11 cellular contexts compared by ENCODE assay signal in genomic region chr13:30737511-30738342, GRCh38. TPM values are rescaled to one million over a fixed set of nuclear protein-coding genes. Genes with fewer than 3 reads are reported as not detected.
DNase-seq lines count a peak whose midpoint lies in the region; ATAC-seq and TF ChIP-seq lines count a peak whose summit lies in the region.
"Had no signal": no experiment of that assay in that cellular context is flagged by ENCODE, and none has a peak within 500 bp of the region (broad histone marks: within the 10 kb centered on the region; RNA-seq: fewer than 3 reads in every experiment).

No MANE protein-coding gene starts in this region.

- H3K9me2 ChIP-seq in Karpas-422 (replicated peaks; ENCODE audit: insufficient read depth, low read length): no peaks in the 10 kb centered on the region
- H3K9me2 ChIP-seq in GM23248 (ENCODE audit: insufficient read depth): no peaks in the 10 kb centered on the region

- H3K36me3 ChIP-seq in CD4-positive, alpha-beta memory T cell (ENCODE audit: insufficient read depth, low read length): no peaks in the 10 kb centered on the region
- H3K36me3 ChIP-seq in Karpas-422 (ENCODE audit: insufficient read depth, low read length) (no peaks in the 10 kb centered on the region), testis (ENCODE audit: low read depth, missing control alignments) (no peaks in the 10 kb centered on the region), GM23248 (ENCODE audit: low read depth) (no peaks in the 10 kb centered on the region)

- H3K27me3 Mint-ChIP-seq in CD4-positive, alpha-beta memory T cell: no peaks in the 10 kb centered on the region
- no peaks in the 10 kb centered on the region for H3K27me3 Mint-ChIP-seq in activated CD4-positive, alpha-beta memory T cell treated with anti-CD3 and anti-CD28 coated beads, Interleukin-2, amount 10 ng/mL, durations not matched to agents 7 days and 5 days

- H3K79me2 ChIP-seq in Karpas-422 (ENCODE audit: low read length): peaks cover 68% of the 10 kb centered on the region
- no peaks in the 10 kb centered on the region for H3K79me2 ChIP-seq in GM23248 (ENCODE audit: insufficient read depth)

- H4K20me1 ChIP-seq in Karpas-422 (ENCODE audit: insufficient read depth, low read depth, low read length) (no peaks in the 10 kb centered on the region), GM23248 (ENCODE audit: insufficient read depth) (no peaks in the 10 kb centered on the region)

- H3K9me3 Mint-ChIP-seq in CD4-positive, alpha-beta memory T cell: no peaks in the 10 kb centered on the region
- H3K9me3 Mint-ChIP-seq in activated CD4-positive, alpha-beta memory T cell treated with anti-CD3 and anti-CD28 coated beads, Interleukin-2, amount 10 ng/mL, durations not matched to agents 7 days and 5 days: no peaks in the 10 kb centered on the region

- WGBS in testis, 2 donors: 84 to 89% methylated on average over 3 of the region's 3 CpGs
- 89 to 90% methylated on average over 3 of the region's 3 CpGs for WGBS in GM23248 (ENCODE audit: low coverage in 1 of 2, low lambda C conversion rate in 2 of 2, missing lambda C conversion rate in 2 of 2), 2 experiments

- no peaks in the 10 kb centered on the region for H3K9me3 ChIP-seq in CD4-positive, alpha-beta memory T cell (ENCODE audit: control insufficient read depth in 1 of 2, low read length in 2 of 2)
- H3K9me3 ChIP-seq in Karpas-422 (ENCODE audit: low read length) (no peaks in the 10 kb centered on the region), testis (no peaks in the 10 kb centered on the region), GM23248 (ENCODE audit: low read depth) (no peaks in the 10 kb centered on the region)

- ATAC-seq in foreskin keratinocyte (no peak), HG02970 (IDR thresholded peaks at IDR 0.05; ENCODE audit: low FRiP score, unreplicated experiment) (no peak)

- peaks cover 71% of the 10 kb centered on the region for H3K4me1 ChIP-seq in CD4-positive, alpha-beta memory T cell (ENCODE audit: insufficient read depth, low read length)
- H3K4me1 ChIP-seq in Karpas-422 (ENCODE audit: low read length) (peaks cover 71% of the 10 kb centered on the region), testis (peaks cover 9% of the 10 kb centered on the region), foreskin keratinocyte (peaks cover 22% of the 10 kb centered on the region), GM23248 (ENCODE audit: insufficient read depth) (peaks cover 28% of the 10 kb centered on the region)

- no peak for TF ChIP-seq CTCF in testis (IDR thresholded peaks at IDR 0.05)
- TF ChIP-seq CTCF in foreskin keratinocyte (conservative IDR thresholded peaks at IDR 0.05): no peak

- H3K27me3 ChIP-seq in CD4-positive, alpha-beta memory T cell (ENCODE audit: insufficient read depth, low read length): no peaks in the 10 kb centered on the region
- H3K27me3 ChIP-seq in Karpas-422 (ENCODE audit: low read length): no peaks in the 10 kb centered on the region
- no peaks in the 10 kb centered on the region for H3K27me3 ChIP-seq in testis
- no peaks in the 10 kb centered on the region for H3K27me3 ChIP-seq in foreskin keratinocyte
- H3K27me3 ChIP-seq in GM23248 (replicated peaks; ENCODE audit: insufficient read depth): no peaks in the 10 kb centered on the region

- H3K27ac Mint-ChIP-seq in CD4-positive, alpha-beta memory T cell: peak overlapping the region; percentile 81 to 98 (median 98)
- peak overlapping the region; percentile 97 for H3K27ac Mint-ChIP-seq in activated CD4-positive, alpha-beta memory T cell treated with anti-CD3 and anti-CD28 coated beads, Interleukin-2, amount 10 ng/mL, durations not matched to agents 7 days and 5 days

- H3K4me3 Mint-ChIP-seq in CD4-positive, alpha-beta memory T cell: peak overlapping the region; percentile 96 to 99 (median 98)
- H3K4me3 Mint-ChIP-seq in activated CD4-positive, alpha-beta memory T cell treated with anti-CD3 and anti-CD28 coated beads, Interleukin-2, amount 10 ng/mL, durations not matched to agents 7 days and 5 days: peak overlapping the region; percentile 98

- H3K9ac ChIP-seq in Karpas-422 (ENCODE audit: low read length) (peak overlapping the region; percentile 76), GM23248 (no peak overlapping the region)

- H3K4me1 Mint-ChIP-seq in CD4-positive, alpha-beta memory T cell: peaks cover 46 to 77% (median 63%) of the 10 kb centered on the region in 4 donors
- H3K4me1 Mint-ChIP-seq in activated CD4-positive, alpha-beta memory T cell treated with anti-CD3 and anti-CD28 coated beads, Interleukin-2, amount 10 ng/mL, durations not matched to agents 7 days and 5 days: peaks cover 71% of the 10 kb centered on the region

- H3K4me2 ChIP-seq in Karpas-422 (ENCODE audit: low read depth, low read length, poor library complexity, severe bottlenecking) (peak overlapping the region; percentile 95), GM23248 (ENCODE audit: unreplicated experiment) (no peak overlapping the region)

- TF ChIP-seq POLR2A in testis (IDR thresholded peaks at IDR 0.05): no peak

- intact Hi-C loops in CD4-positive, alpha-beta memory T cell (cut with micrococcal nuclease): no loop called here
- intact Hi-C loops in testis (cut with DNase I; ENCODE audit: low total_unique reads): no loop called here

- H3K4me3 ChIP-seq in CD4-positive, alpha-beta memory T cell (ENCODE audit: low read length in 2 of 2): peak overlapping the region; percentile 1 to 55
- H3K4me3 ChIP-seq in Karpas-422 (ENCODE audit: low read length) (peak overlapping the region; percentile 73), testis (no peak overlapping the region), GM23248 (no peak overlapping the region)

- peaks cover 0 to 8% of the 10 kb centered on the region in 2 donors for H3K36me3 Mint-ChIP-seq in CD4-positive, alpha-beta memory T cell
- H3K36me3 Mint-ChIP-seq in activated CD4-positive, alpha-beta memory T cell treated with anti-CD3 and anti-CD28 coated beads, Interleukin-2, amount 10 ng/mL, durations not matched to agents 7 days and 5 days (ENCODE audit: low read depth): peaks cover 41% of the 10 kb centered on the region

- H3K27ac ChIP-seq in CD4-positive, alpha-beta memory T cell (ENCODE audit: low read depth, low read length): peak overlapping the region; percentile 50
- H3K27ac ChIP-seq in Karpas-422 (ENCODE audit: low read length): peak overlapping the region; percentile 92
- no peak overlapping the region for H3K27ac ChIP-seq in testis
- H3K27ac ChIP-seq in foreskin keratinocyte: no peak overlapping the region
- no peak overlapping the region for H3K27ac ChIP-seq in GM23248

- in situ Hi-C loops in GM23248 (cut with MboI): no loop called here

- DNase-seq in CD4-positive, alpha-beta memory T cell: peak in 1 of 5 donors; percentile 9
- DNase-seq in Karpas-422: peak; percentile 82
- DNase-seq in activated CD4-positive, alpha-beta memory T cell treated with anti-CD3 and anti-CD28 coated beads, Interleukin-2, amount 10 ng/mL, durations not matched to agents 7 days and 5 days: peak; percentile 36
- peak; percentile 87 for DNase-seq in myocyte (ENCODE audit: low read depth)
- no peak for DNase-seq in testis
- DNase-seq in foreskin keratinocyte: no peak
- DNase-seq in GM23248: no peak
- DNase-seq: foreskin fibroblast, T1000 had no signal

- CTCF ChIA-PET in CD4-positive, alpha-beta memory T cell (lab: Charles Lee; ENCODE audit: partially characterized antibody): interaction anchor here (1.0 to 1.2 kb wide), 4 partner anchors 15 to 579 kb away, joined by 3 to 4 read pairs (median 3); partner anchors contain the start of gene USPL1
- CTCF ChIA-PET in activated CD4-positive, alpha-beta memory T cell treated with anti-CD3 and anti-CD28 coated beads, Interleukin-2, amount 10 ng/mL, durations not matched to agents 7 days and 5 days (lab: Charles Lee): interaction anchor here (0.8 to 1.7 kb wide), 4 partner anchors 56 to 156 kb away, joined by 3 to 4 read pairs (median 3); no protein-coding TSS in a partner anchor

- peaks cover 25% of the 10 kb centered on the region for H3F3A ChIP-seq in GM23248 (ENCODE audit: insufficient read depth)

- POLR2A ChIA-PET in CD4-positive, alpha-beta memory T cell (lab: Charles Lee; ENCODE audit: partially characterized antibody): interaction anchor here (0.7 to 5.3 kb wide), 8 partner anchors 7 to 363 kb away, joined by 3 to 34 read pairs (median 9); partner anchors contain the start of genes UBE2L5 and USPL1
- POLR2A ChIA-PET in activated CD4-positive, alpha-beta memory T cell treated with anti-CD3 and anti-CD28 coated beads, Interleukin-2, amount 10 ng/mL, durations not matched to agents 7 days and 5 days (lab: Charles Lee): interaction anchor here (1.1 to 4.6 kb wide), 12 partner anchors 8 to 273 kb away, joined by 3 to 65 read pairs (median 7); partner anchors contain the start of genes HMGB1 and USPL1

- H2AFZ ChIP-seq in Karpas-422 (ENCODE audit: low read length): no peak overlapping the region
- no peak overlapping the region for H2AFZ ChIP-seq in GM23248

RNA-seq across cellular contexts. Expression of gene ALOX5AP, which starts 2.4 kb away (rescaled TPM):
- 10 to 100 TPM; 53.7 to 54.0 TPM for total RNA-seq in CD4-positive, alpha-beta memory T cell
- polyA plus RNA-seq in CD4-positive, alpha-beta memory T cell: 100 to 1,000 TPM; 377 to 569 TPM
- 314 and 512 TPM in 2 replicates for total RNA-seq in Karpas-422 (2014; rRNA removed; shearing (Covaris generic); ENCODE audit: low replicate concordance)
- total RNA-seq in activated CD4-positive, alpha-beta memory T cell treated with anti-CD3 and anti-CD28 coated beads, Interleukin-2, amount 10 ng/mL, durations not matched to agents 7 days and 5 days: 100 to 1,000 TPM; 230 to 238 TPM
- total RNA-seq in myocyte (not detected in 2 replicates), testis (1 to 10 TPM; 2.5 to 7.3 TPM), foreskin keratinocyte (0.35 and 0.41 TPM in 2 replicates)
- polyA plus RNA-seq in myocyte (2012): 1.3 TPM
- polyA plus RNA-seq in testis (ENCODE audit: insufficient read depth, low read depth, low replicate concordance) (13.4 TPM), foreskin keratinocyte (0.20 and 0.66 TPM in 2 replicates), GM23248 (2016; fragmentation: Nextera tagmentation; extraction: Ambion mirVana) (0.49 and 0.58 TPM in 2 replicates)
- not detected in 2 replicates for total RNA-seq in GM23248 (2014; rRNA removed; shearing (Covaris generic))
- polyA plus RNA-seq: neural cell had no signal

Comparison
In these comparisons a context has a peak if more than half of its experiments do, and no peak if none do; other contexts are left out.
1. DNase-seq: peak in Karpas-422 (single experiment), activated CD4-positive, alpha-beta memory T cell treated with anti-CD3 and anti-CD28 coated beads, Interleukin-2, amount 10 ng/mL, durations not matched to agents 7 days and 5 days (single experiment) and myocyte (single experiment); none in testis (single experiment), foreskin keratinocyte (0 of 2) and GM23248 (single experiment).
2. H3K27ac ChIP-seq: peak in CD4-positive, alpha-beta memory T cell (single experiment) and Karpas-422 (single experiment); none in testis (0 of 2), foreskin keratinocyte (single experiment) and GM23248 (single experiment).
3. H3K4me3 ChIP-seq: peak in CD4-positive, alpha-beta memory T cell (2 of 2) and Karpas-422 (single experiment); none in testis (0 of 2) and GM23248 (single experiment).
4. RNA of gene ALOX5AP, which starts 2.4 kb away (total RNA-seq): 314 to 512 TPM in Karpas-422, 230 to 238 TPM in activated CD4-positive, alpha-beta memory T cell treated with anti-CD3 and anti-CD28 coated beads, Interleukin-2, amount 10 ng/mL, durations not matched to agents 7 days and 5 days and 53.7 to 54.0 TPM in CD4-positive, alpha-beta memory T cell; 2.5 to 7.3 TPM in testis, 0.35 to 0.41 TPM in foreskin keratinocyte, not detected in myocyte and not detected in GM23248; every median in the first group is over 4 times any median in the second.